8 cellular contexts compared by ENCODE assay signal in genomic region chr10:71216751-71217265, GRCh38. TPM values are rescaled to one million over a fixed set of nuclear protein-coding genes. Genes with fewer than 3 reads are reported as not detected.
DNase-seq lines count a peak whose midpoint lies in the region; ATAC-seq and TF ChIP-seq lines count a peak whose summit lies in the region.

No MANE protein-coding gene starts in this region.

- no CpG with 5 or more reads among the region's 8 CpGs for WGBS in mesendoderm (ENCODE audit: extremely low coverage, insufficient coverage, low lambda C conversion rate)

- H3K56ac ChIP-seq in mesendoderm (ENCODE audit: low read length): peak overlapping the region; percentile 73

- H3K36me3 ChIP-seq in mesendoderm (ENCODE audit: control insufficient read depth, insufficient read depth, low read length) (no peaks in the 10 kb centered on the region), vagina (no peaks in the 10 kb centered on the region)

- no peak for ATAC-seq in natural killer cell
- ATAC-seq in natural killer cell treated with Interleukin-12 subunit alpha and Interleukin-12 subunit beta and Interleukin-15 and Interleukin-18, amount 100 ng/mL, for 72 hours: no peak

- H3K27me3 ChIP-seq in mesendoderm (ENCODE audit: insufficient read depth, low read length, poor library complexity) (no peaks in the 10 kb centered on the region), vagina (no peaks in the 10 kb centered on the region)

- no peak overlapping the region for H4K5ac ChIP-seq in mesendoderm (ENCODE audit: low read length)

- H4K8ac ChIP-seq in mesendoderm (ENCODE audit: low read depth, low read length): no peak overlapping the region

- H3K79me1 ChIP-seq in mesendoderm (ENCODE audit: low read length): peaks cover 23% of the 10 kb centered on the region

- no peak for TF ChIP-seq CTCF in natural killer cell (IDR thresholded peaks at IDR 0.05)
- no peak for TF ChIP-seq CTCF in vagina (IDR thresholded peaks at IDR 0.05)

- peak overlapping the region; percentile 53 for H3K4me2 ChIP-seq in mesendoderm (ENCODE audit: low read length)

- H3K27me3 Mint-ChIP-seq in natural killer cell (ENCODE audit: low read depth in 2 of 2): peaks cover 21 to 38% of the 10 kb centered on the region in 2 donors
- peaks cover 19 to 21% of the 10 kb centered on the region in 2 donors for H3K27me3 Mint-ChIP-seq in natural killer cell treated with Interleukin-12 subunit alpha and Interleukin-12 subunit beta and Interleukin-15 and Interleukin-18, amount 100 ng/mL, for 72 hours

- H2BK120ac ChIP-seq in mesendoderm (ENCODE audit: low read depth, low read length): peak overlapping the region; percentile 56

- H3K9me3 Mint-ChIP-seq in natural killer cell: no peaks in the 10 kb centered on the region
- H3K9me3 Mint-ChIP-seq in natural killer cell treated with Interleukin-12 subunit alpha and Interleukin-12 subunit beta and Interleukin-15 and Interleukin-18, amount 100 ng/mL, for 72 hours: no peaks in the 10 kb centered on the region

- no peak overlapping the region for H3K23ac ChIP-seq in mesendoderm (ENCODE audit: low read length)

- H3K4ac ChIP-seq in mesendoderm (ENCODE audit: low read depth, low read length): no peak overlapping the region

- peak overlapping the region; percentile 45 for H3K9ac ChIP-seq in mesendoderm (ENCODE audit: low read length)

- no peak overlapping the region for H3K27ac Mint-ChIP-seq in natural killer cell
- H3K27ac Mint-ChIP-seq in natural killer cell treated with Interleukin-12 subunit alpha and Interleukin-12 subunit beta and Interleukin-15 and Interleukin-18, amount 100 ng/mL, for 72 hours: no peak overlapping the region

- H2BK15ac ChIP-seq in mesendoderm (replicated peaks; ENCODE audit: low read depth): no peak overlapping the region

- intact Hi-C loops in natural killer cell (cut with micrococcal nuclease) (no loop called here), vagina (cut with DNase I) (loop anchor here (10.0 kb wide), 1 partner anchor 48 kb away; no protein-coding TSS in a partner anchor)

- H3K27ac ChIP-seq in mesendoderm (ENCODE audit: low read depth, low read length): peak overlapping the region; percentile 80
- peak overlapping the region; percentile 73 for H3K27ac ChIP-seq in vagina

- H3K9me3 ChIP-seq in vagina: no peaks in the 10 kb centered on the region

- H3K4me1 ChIP-seq in mesendoderm (ENCODE audit: control insufficient read depth, low read depth, low read length) (peaks cover 29% of the 10 kb centered on the region), vagina (peaks cover 62% of the 10 kb centered on the region)

- peaks cover 0 to 12% of the 10 kb centered on the region in 2 donors for H3K4me1 Mint-ChIP-seq in natural killer cell
- H3K4me1 Mint-ChIP-seq in natural killer cell treated with Interleukin-12 subunit alpha and Interleukin-12 subunit beta and Interleukin-15 and Interleukin-18, amount 100 ng/mL, for 72 hours (ENCODE audit: low read depth in 2 of 2): peaks cover 5 to 11% of the 10 kb centered on the region in 2 donors

- DNase-seq in natural killer cell (no peak), cerebellar cortex (ENCODE audit: low spot score) (peak; percentile 16), mesendoderm (peak; percentile 53), vagina (ENCODE audit: extremely low spot score in 2 of 2) (no peak), ACHN (no peak), putamen (ENCODE audit: low spot score) (no peak), COLO829 (ENCODE audit: low spot score) (no peak)
- no peak for DNase-seq in natural killer cell treated with Interleukin-12 subunit alpha and Interleukin-12 subunit beta and Interleukin-15 and Interleukin-18, amount 100 ng/mL, for 72 hours (ENCODE audit: low spot score)

- peak overlapping the region; percentile 42 for H3K4me3 Mint-ChIP-seq in natural killer cell
- H3K4me3 Mint-ChIP-seq in natural killer cell treated with Interleukin-12 subunit alpha and Interleukin-12 subunit beta and Interleukin-15 and Interleukin-18, amount 100 ng/mL, for 72 hours: no peak overlapping the region

- peak overlapping the region; percentile 46 for H2AK5ac ChIP-seq in mesendoderm (ENCODE audit: low read length)

- H3K18ac ChIP-seq in mesendoderm (ENCODE audit: low read length): peak overlapping the region; percentile 83

- peaks cover 48% of the 10 kb centered on the region for H3K79me2 ChIP-seq in mesendoderm (ENCODE audit: control insufficient read depth, insufficient read depth, low read length)

- no peaks in the 10 kb centered on the region for H3K36me3 Mint-ChIP-seq in natural killer cell
- H3K36me3 Mint-ChIP-seq in natural killer cell treated with Interleukin-12 subunit alpha and Interleukin-12 subunit beta and Interleukin-15 and Interleukin-18, amount 100 ng/mL, for 72 hours: no peaks in the 10 kb centered on the region

- no peak overlapping the region for H3K4me3 ChIP-seq in mesendoderm (ENCODE audit: low read length)
- peak overlapping the region; percentile 49 to 56 for H3K4me3 ChIP-seq in vagina

- no peak for TF ChIP-seq POLR2A in vagina (IDR thresholded peaks at IDR 0.05)

- in situ Hi-C loops in ACHN (cut with HindIII; ENCODE audit: low pct_ligation_motif_present, low pct_unique_long_range_greater_than_20kb, low sequenced_read_pairs): no loop called here

- H2BK5ac ChIP-seq in mesendoderm (ENCODE audit: low read length): peak overlapping the region; percentile 43

RNA-seq across cellular contexts. Expression of gene UNC5B, which starts 4.4 kb away (rescaled TPM):
- total RNA-seq in natural killer cell: under 1 TPM; 0.09 to 0.65 (median 0.09) TPM
- under 1 TPM in 1 of 2 donors, not detected in 1; 0.08 TPM for total RNA-seq in natural killer cell treated with Interleukin-12 subunit alpha and Interleukin-12 subunit beta and Interleukin-15 and Interleukin-18, amount 100 ng/mL, for 72 hours
- polyA plus RNA-seq in mesendoderm (2013, experiment 1 of 2): 8.2 TPM
- 8.1 TPM for polyA plus RNA-seq in mesendoderm (2013, experiment 2 of 2)
- 24.3 TPM for total RNA-seq in vagina

Comparison
In these comparisons a context has a peak if more than half of its experiments do, and no peak if none do; other contexts are left out.
1. DNase-seq: peak in cerebellar cortex (single experiment) and mesendoderm (single experiment); none in natural killer cell (single experiment), natural killer cell treated with Interleukin-12 subunit alpha and Interleukin-12 subunit beta and Interleukin-15 and Interleukin-18, amount 100 ng/mL, for 72 hours (single experiment), vagina (0 of 2), ACHN (single experiment), putamen (single experiment) and COLO829 (single experiment).
2. RNA of gene UNC5B, which starts 4.4 kb away (total RNA-seq): 24.3 TPM in vagina (single experiment); 0.09 to 0.65 TPM in natural killer cell and 0.08 TPM in natural killer cell treated with Interleukin-12 subunit alpha and Interleukin-12 subunit beta and Interleukin-15 and Interleukin-18, amount 100 ng/mL, for 72 hours; every median in the first group is over 10 times any median in the second.